ENCODE assay signal across 24 cellular contexts in the genomic region with DNA sequence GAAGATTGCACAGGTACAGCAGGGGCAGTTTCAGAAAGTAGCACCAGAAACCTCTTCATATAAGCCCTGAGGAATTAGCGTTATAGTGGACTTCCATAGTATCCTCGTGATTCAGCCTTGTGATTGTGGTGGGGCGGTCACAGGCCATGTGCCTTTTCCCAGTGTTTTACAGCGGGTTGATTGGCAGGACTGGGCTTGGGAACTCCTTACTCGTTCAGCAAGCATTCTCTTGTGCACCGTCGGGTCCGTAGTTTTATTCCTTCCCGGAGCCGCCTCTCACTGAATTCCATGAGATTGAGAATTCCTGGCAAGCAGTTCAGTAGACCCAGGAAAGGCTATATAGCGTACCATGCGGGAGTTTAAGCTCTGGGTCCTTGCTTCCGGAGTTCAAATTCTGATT. TPM values are rescaled to one million over a fixed set of nuclear protein-coding genes. Genes with fewer than 3 reads are reported as not detected.
DNase-seq lines count a peak whose midpoint lies in the region; ATAC-seq and TF ChIP-seq lines count a peak whose summit lies in the region.
"Had no signal": no experiment of that assay in that cellular context is flagged by ENCODE, and none has a peak within 500 bp of the region (broad histone marks: within the 10 kb centered on the region; RNA-seq: fewer than 3 reads in every experiment).

No MANE protein-coding gene starts in this region.

- H3K27me3 ChIP-seq in GM23248 (replicated peaks; ENCODE audit: insufficient read depth) = no peaks in the 10 kb centered on the region
- no peaks in the 10 kb centered on the region for H3K27me3 ChIP-seq in gastrocnemius medialis
- H3K27me3 ChIP-seq: BLaER1, SJCRH30, upper lobe of left lung had no signal

- in situ Hi-C loops in GM23248 (cut with MboI) (no loop called here), gastrocnemius medialis (cut with MboI; ENCODE audit: low sequenced_read_pairs in 4 of 4) (loop anchor here in 1 of 4 donors (10.0 kb wide), 1 partner anchor 204 kb away; no protein-coding TSS in a partner anchor)

- H4K20me1 ChIP-seq in GM23248 (ENCODE audit: insufficient read depth) = no peaks in the 10 kb centered on the region

- H3K9me3 ChIP-seq in GM23248 (ENCODE audit: low read depth) (no peaks in the 10 kb centered on the region), gastrocnemius medialis (no peaks in the 10 kb centered on the region)
- H3K9me3 ChIP-seq: BLaER1, SJCRH30, upper lobe of left lung had no signal

- H3K9me2 ChIP-seq in GM23248 (ENCODE audit: insufficient read depth) = no peaks in the 10 kb centered on the region

- ATAC-seq in gastrocnemius medialis = no peak
- ATAC-seq: K562 had no signal

- no peak for DNase-seq in GM23248
- DNase-seq in amniotic epithelial cell (ENCODE audit: low read depth) = peak; percentile 37
- peak; percentile 70 for DNase-seq in fibroblast of villous mesenchyme (ENCODE audit: low read depth)
- DNase-seq in gastrocnemius medialis = no peak
- no peak for DNase-seq in activated gamma-delta T cell (lab: John Stamatoyannopoulos, UW)
- DNase-seq in DMS153 (lab: John Stamatoyannopoulos, UW) = no peak
- no peak for DNase-seq in amniotic stem cell (lab: John Stamatoyannopoulos, UW)
- no peak for DNase-seq in ureter (ENCODE audit: low spot score)
- DNase-seq: ACHN; activated CD4-positive, alpha-beta T cell treated with anti-CD3 and anti-CD28 coated beads for 1 hour; activated CD8-positive, alpha-beta memory T cell treated with anti-CD3 and anti-CD28 coated beads for 24 hours; activated naive CD4-positive, alpha-beta T cell; activated T-cell treated with anti-CD3 and anti-CD28 coated beads, Interleukin-2, amount 50 U/mL, for 24 hours; caudate nucleus; DMS79; GOT3; NCI-H510A treated with DMSO at 0.1 percent for 48 hours; posterior cingulate gyrus; SJCRH30; stimulated activated CD4-positive, alpha-beta T cell treated with anti-CD3 and anti-CD28 coated beads, Interleukin-1b, Interleukin-23, amount 100 ng/mL, for 48 hours; upper lobe of left lung had no signal

- no peak overlapping the region for H3K4me2 ChIP-seq in GM23248 (ENCODE audit: unreplicated experiment)
- H3K4me2 ChIP-seq: BLaER1 had no signal

- H3K27ac ChIP-seq in GM23248 (peak overlapping the region; percentile 88; the same call in 1 of the 2 replicates), gastrocnemius medialis (peak overlapping the region; percentile 93 to 95 (median 94))
- H3K27ac ChIP-seq: BLaER1, SJCRH30, upper lobe of left lung had no signal

- intact Hi-C loops in gastrocnemius medialis (cut with DNase I; ENCODE audit: low total_unique reads) = loop anchor here (5.0 kb wide), 3 partner anchors 481 to 854 kb away; no protein-coding TSS in a partner anchor

- H3K4me3 ChIP-seq in GM23248 = no peak overlapping the region
- no peak overlapping the region for H3K4me3 ChIP-seq in fibroblast of villous mesenchyme (ENCODE audit: low read depth, low read length)
- no peak overlapping the region for H3K4me3 ChIP-seq in gastrocnemius medialis
- H3K4me3 ChIP-seq: BLaER1, K562, SJCRH30, skin epidermis, upper lobe of left lung had no signal

- WGBS in GM23248 (ENCODE audit: low coverage in 1 of 2, low lambda C conversion rate in 2 of 2, missing lambda C conversion rate in 2 of 2), 2 experiments = 90 to 91% methylated on average over 13 of the region's 13 CpGs

- H3K4me1 ChIP-seq in GM23248 (ENCODE audit: insufficient read depth) = peaks cover 40% of the 10 kb centered on the region
- H3K4me1 ChIP-seq in gastrocnemius medialis = peaks cover 86 to 91% of the 10 kb centered on the region in 2 donors

- H3K9ac ChIP-seq in GM23248 = no peak overlapping the region
- H3K9ac ChIP-seq: BLaER1 had no signal

- peaks cover 24% of the 10 kb centered on the region for H3K36me3 ChIP-seq in GM23248 (ENCODE audit: low read depth)
- H3K36me3 ChIP-seq in gastrocnemius medialis = peaks cover 0 to 49% of the 10 kb centered on the region in 2 donors

- H2AFZ ChIP-seq in GM23248 = no peak overlapping the region

- peaks cover 96% of the 10 kb centered on the region for H3K79me2 ChIP-seq in GM23248 (ENCODE audit: insufficient read depth)

- peaks cover 39% of the 10 kb centered on the region for H3F3A ChIP-seq in GM23248 (ENCODE audit: insufficient read depth)

- TF ChIP-seq CTCF in fibroblast of villous mesenchyme (IDR thresholded peaks at IDR 0.05; ENCODE audit: insufficient read depth, low read depth, low read length) (no peak), gastrocnemius medialis (IDR thresholded peaks at IDR 0.05 in 4 of 5, conservative IDR thresholded peaks at IDR 0.05 in 1 of 5) (no peak)

- no peak for TF ChIP-seq POLR2A in gastrocnemius medialis (IDR thresholded peaks at IDR 0.05)

RNA-seq across cellular contexts. Expression of gene COPS8, which starts 5.2 kb away (rescaled TPM):
- total RNA-seq in GM23248 (2014; rRNA removed; shearing (Covaris generic)) = 145 and 148 TPM in 2 replicates
- polyA plus RNA-seq in GM23248 (2016; fragmentation: Nextera tagmentation; extraction: Ambion mirVana) = 164 and 168 TPM in 2 replicates
- total RNA-seq in fibroblast of villous mesenchyme (78.3 and 98.0 TPM in 2 replicates), gastrocnemius medialis (100 to 1,000 TPM; 353 to 709 (median 642) TPM), ureter (46.1 TPM)

Comparison
In these comparisons a context has a peak if more than half of its experiments do, and no peak if none do; other contexts are left out.
1. DNase-seq: peak in amniotic epithelial cell (single experiment) and fibroblast of villous mesenchyme (single experiment); none in GM23248 (single experiment), gastrocnemius medialis (0 of 2), activated gamma-delta T cell (single experiment), DMS153 (single experiment), amniotic stem cell (single experiment) and ureter (single experiment).